In the genomic region with DNA sequence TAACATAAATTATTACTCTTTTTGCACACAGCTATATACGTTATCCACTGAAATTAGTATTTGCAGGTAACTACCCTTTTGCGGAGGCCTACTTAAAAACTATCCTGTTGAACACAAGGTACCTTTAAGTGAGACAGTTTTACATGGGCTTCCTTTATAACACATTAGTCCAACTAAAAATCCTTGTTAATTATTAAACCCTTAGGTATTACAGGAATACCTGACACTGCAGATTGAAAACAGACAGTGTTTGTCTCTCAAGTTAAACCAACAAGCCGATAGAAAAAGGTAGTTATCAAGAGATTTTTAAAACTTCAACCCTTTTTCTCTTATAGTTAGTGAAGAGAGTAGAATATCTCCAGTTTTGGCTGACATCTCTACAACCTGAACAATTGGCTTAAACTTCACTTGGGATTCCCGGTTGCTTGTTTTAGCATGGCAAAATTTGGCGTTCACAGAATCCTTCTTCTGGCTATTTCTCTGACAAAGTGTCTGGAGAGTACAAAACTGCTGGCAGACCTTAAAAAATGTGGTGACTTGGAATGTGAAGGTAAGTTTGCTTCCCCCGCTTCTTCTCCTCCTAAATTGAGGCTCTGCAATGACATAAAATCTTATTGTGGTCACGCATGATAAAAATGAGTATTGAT, we compare ENCODE assay signal across 8 cellular contexts. TPM values are rescaled to one million over a fixed set of nuclear protein-coding genes. Genes with fewer than 3 reads are reported as not detected.
A peak's percentile ranks its signal among the peaks of the same experiment; 100 is the strongest.
DNase-seq lines count a peak whose midpoint lies in the region; TF ChIP-seq lines count a peak whose summit lies in the region.

A gene with protein sequence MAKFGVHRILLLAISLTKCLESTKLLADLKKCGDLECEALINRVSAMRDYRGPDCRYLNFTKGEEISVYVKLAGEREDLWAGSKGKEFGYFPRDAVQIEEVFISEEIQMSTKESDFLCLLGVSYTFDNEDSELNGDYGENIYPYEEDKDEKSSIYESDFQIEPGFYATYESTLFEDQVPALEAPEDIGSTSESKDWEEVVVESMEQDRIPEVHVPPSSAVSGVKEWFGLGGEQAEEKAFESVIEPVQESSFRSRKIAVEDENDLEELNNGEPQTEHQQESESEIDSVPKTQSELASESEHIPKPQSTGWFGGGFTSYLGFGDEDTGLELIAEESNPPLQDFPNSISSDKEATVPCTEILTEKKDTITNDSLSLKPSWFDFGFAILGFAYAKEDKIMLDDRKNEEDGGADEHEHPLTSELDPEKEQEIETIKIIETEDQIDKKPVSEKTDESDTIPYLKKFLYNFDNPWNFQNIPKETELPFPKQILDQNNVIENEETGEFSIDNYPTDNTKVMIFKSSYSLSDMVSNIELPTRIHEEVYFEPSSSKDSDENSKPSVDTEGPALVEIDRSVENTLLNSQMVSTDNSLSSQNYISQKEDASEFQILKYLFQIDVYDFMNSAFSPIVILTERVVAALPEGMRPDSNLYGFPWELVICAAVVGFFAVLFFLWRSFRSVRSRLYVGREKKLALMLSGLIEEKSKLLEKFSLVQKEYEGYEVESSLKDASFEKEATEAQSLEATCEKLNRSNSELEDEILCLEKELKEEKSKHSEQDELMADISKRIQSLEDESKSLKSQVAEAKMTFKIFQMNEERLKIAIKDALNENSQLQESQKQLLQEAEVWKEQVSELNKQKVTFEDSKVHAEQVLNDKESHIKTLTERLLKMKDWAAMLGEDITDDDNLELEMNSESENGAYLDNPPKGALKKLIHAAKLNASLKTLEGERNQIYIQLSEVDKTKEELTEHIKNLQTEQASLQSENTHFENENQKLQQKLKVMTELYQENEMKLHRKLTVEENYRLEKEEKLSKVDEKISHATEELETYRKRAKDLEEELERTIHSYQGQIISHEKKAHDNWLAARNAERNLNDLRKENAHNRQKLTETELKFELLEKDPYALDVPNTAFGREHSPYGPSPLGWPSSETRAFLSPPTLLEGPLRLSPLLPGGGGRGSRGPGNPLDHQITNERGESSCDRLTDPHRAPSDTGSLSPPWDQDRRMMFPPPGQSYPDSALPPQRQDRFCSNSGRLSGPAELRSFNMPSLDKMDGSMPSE (N-terminal part only) (plus strand): TSS at position 236 of the 647 bp plus-strand sequence. CDS start 200 bp downstream, at position 436.

- TF ChIP-seq CTCF in neural cell (IDR thresholded peaks at IDR 0.05; ENCODE audit: poor library complexity, severe bottlenecking): no peak

- no peaks in the 10 kb centered on the region for H3K9me2 ChIP-seq in neural cell (ENCODE audit: insufficient read depth, low read length)

- H3K4me2 ChIP-seq in BLaER1 treated with 17β-estradiol and CSF1 and Interleukin-3, amounts not matched to agents 10 nM and 100 nM: peak within 1 kb of the TSS; percentile 51 to 87 (median 74)
- no peak within 1 kb of the TSS for H3K4me2 ChIP-seq in neural cell (ENCODE audit: low read length)

- no peaks in the 10 kb centered on the region for H3K9me3 ChIP-seq in BLaER1 treated with 17β-estradiol and CSF1 and Interleukin-3, amounts not matched to agents 10 nM and 100 nM (replicated peaks in 1 of 11)
- H3K9me3 ChIP-seq in SJSA1 (replicated peaks) (no peaks in the 10 kb centered on the region), neural cell (ENCODE audit: low read length) (no peaks in the 10 kb centered on the region)

- H3K27me3 ChIP-seq in BLaER1 treated with 17β-estradiol and CSF1 and Interleukin-3, amounts not matched to agents 10 nM and 100 nM: no peaks in the 10 kb centered on the region
- H3K27me3 ChIP-seq in SJSA1 (replicated peaks) (no peaks in the 10 kb centered on the region), neural cell (ENCODE audit: insufficient read depth, low read depth, low read length) (no peaks in the 10 kb centered on the region)

- H3K79me2 ChIP-seq in neural cell (replicated peaks; ENCODE audit: insufficient read depth, low read length): no peaks in the 10 kb centered on the region

- H4K20me1 ChIP-seq in BLaER1 treated with 17β-estradiol and CSF1 and Interleukin-3, amounts not matched to agents 10 nM and 100 nM: no peaks in the 10 kb centered on the region
- no peaks in the 10 kb centered on the region for H4K20me1 ChIP-seq in neural cell (ENCODE audit: insufficient read depth)

- no peak within 1 kb of the TSS for H2AFZ ChIP-seq in neural cell (ENCODE audit: low read depth, low read length)

- peaks cover 20 to 39% (median 30%) of the 10 kb centered on the region in 10 experiments for H3K4me1 ChIP-seq in BLaER1 treated with 17β-estradiol and CSF1 and Interleukin-3, amounts not matched to agents 10 nM and 100 nM
- H3K4me1 ChIP-seq in SJSA1 (replicated peaks): peaks cover 7% of the 10 kb centered on the region

- peak within 1 kb of the TSS in 10 of 11 experiments; percentile 53 to 87 (median 82); a peak in 21 of 22 replicates for H3K27ac ChIP-seq in BLaER1 treated with 17β-estradiol and CSF1 and Interleukin-3, amounts not matched to agents 10 nM and 100 nM
- no peak within 1 kb of the TSS for H3K27ac ChIP-seq in SJSA1
- H3K27ac ChIP-seq in neural cell (ENCODE audit: low read length): no peak within 1 kb of the TSS

- no peaks in the 10 kb centered on the region for H3K36me3 ChIP-seq in BLaER1 treated with 17β-estradiol and CSF1 and Interleukin-3, amounts not matched to agents 10 nM and 100 nM
- H3K36me3 ChIP-seq in SJSA1 (no peaks in the 10 kb centered on the region), neural cell (ENCODE audit: insufficient read depth, low read length) (no peaks in the 10 kb centered on the region)

- no peaks in the 10 kb centered on the region for H3F3A ChIP-seq in neural cell (ENCODE audit: insufficient read depth, low read length, poor library complexity, severe bottlenecking)

- DNase-seq in SJSA1 (ENCODE audit: low read depth in 1 of 2, low spot score in 2 of 2) (no peak), fibroblast of peridontal ligament (ENCODE audit: extremely low read depth) (peak; percentile 13), NCI-H748 (lab: John Stamatoyannopoulos, UW; ENCODE audit: unreplicated experiment) (no peak), NCI-H345 (lab: John Stamatoyannopoulos, UW) (no peak), NOMO-1 (lab: John Stamatoyannopoulos, UW; ENCODE audit: unreplicated experiment in 2 of 2) (no peak), NK-92 (lab: John Stamatoyannopoulos, UW; ENCODE audit: unreplicated experiment) (no peak)

- peak within 1 kb of the TSS in 4 of 10 experiments; percentile 8 to 43 (median 32); a peak in 3 of 20 replicates for H3K4me3 ChIP-seq in BLaER1 treated with 17β-estradiol and CSF1 and Interleukin-3, amounts not matched to agents 10 nM and 100 nM
- H3K4me3 ChIP-seq in SJSA1 (no peak within 1 kb of the TSS), neural cell (ENCODE audit: low read length) (no peak within 1 kb of the TSS)

- TF ChIP-seq RAD21 in neural cell (conservative IDR thresholded peaks at IDR 0.05): no peak

- TF ChIP-seq EP300 in neural cell (conservative IDR thresholded peaks at IDR 0.05; ENCODE audit: poor library complexity, severe bottlenecking): no peak

- peak within 1 kb of the TSS; percentile 40 to 73 (median 64); a peak in 19 of 22 replicates for H3K9ac ChIP-seq in BLaER1 treated with 17β-estradiol and CSF1 and Interleukin-3, amounts not matched to agents 10 nM and 100 nM
- H3K9ac ChIP-seq in neural cell (ENCODE audit: low read length): no peak within 1 kb of the TSS

TF ChIP-seq in neural cell, 6 proteins besides CTCF, POLR2A, EP300 and RAD21:
- TF ChIP-seq MXI1 (conservative IDR thresholded peaks at IDR 0.05; ENCODE audit: poor library complexity, severe bottlenecking): no peak
TF ChIP-seq in neural cell: peak in this region for 0.

RNA-seq across cellular contexts. Expression of the gene that starts here (rescaled TPM):
- total RNA-seq in SJSA1 (2014; rRNA removed; shearing (Covaris generic)): 10.4 and 19.2 TPM in 2 replicates
- polyA plus RNA-seq in neural cell: 12.3 and 17.7 TPM in 2 replicates
- 18.3 and 23.2 TPM in 2 replicates for polyA minus RNA-seq in neural cell

Comparison
In these comparisons a context has a peak if more than half of its experiments do, and no peak if none do; other contexts are left out.
1. H3K27ac ChIP-seq: peak in BLaER1 treated with 17β-estradiol and CSF1 and Interleukin-3, amounts not matched to agents 10 nM and 100 nM (10 of 11); none in SJSA1 (single experiment) and neural cell (single experiment).